In genomic region chr1:226110249-226111108, GRCh38 we compare ENCODE assay signal across 8 cellular contexts. TPM values are rescaled to one million over a fixed set of nuclear protein-coding genes. Genes with fewer than 3 reads are reported as not detected.
DNase-seq lines count a peak whose midpoint lies in the region; ATAC-seq and TF ChIP-seq lines count a peak whose summit lies in the region.

No MANE protein-coding gene starts in this region.

- TF ChIP-seq POLR2A in esophagus squamous epithelium (IDR thresholded peaks at IDR 0.05): no peak

- peak overlapping the region; percentile 95 to 97 (median 96) for H3K27ac ChIP-seq in esophagus squamous epithelium

- H3K9me3 ChIP-seq in BE2C (no peaks in the 10 kb centered on the region), NT2/D1 (ENCODE audit: insufficient read depth, low read length) (no peaks in the 10 kb centered on the region), esophagus squamous epithelium (no peaks in the 10 kb centered on the region)

- H3K4me3 ChIP-seq in BE2C (ENCODE audit: low read depth, low read length) (peak overlapping the region; percentile 76), NT2/D1 (ENCODE audit: insufficient read length, low read depth) (peak overlapping the region; percentile 55), esophagus squamous epithelium (peak overlapping the region; percentile 63 to 93 (median 74))

- H3K36me3 Mint-ChIP-seq in activated T-cell treated with anti-CD3 and anti-CD28 coated beads, Interleukin-2, amount 50 U/mL, for 4 hours (ENCODE audit: insufficient read depth): no peaks in the 10 kb centered on the region
- no peaks in the 10 kb centered on the region for H3K36me3 Mint-ChIP-seq in naive B cell
- no peaks in the 10 kb centered on the region for H3K36me3 Mint-ChIP-seq in stimulated activated naive CD8-positive, alpha-beta T cell treated with anti-CD3 and anti-CD28 coated beads, Interleukin-15, Interleukin-2, amounts not matched to agents 100 ng/mL and 50 ng/mL, for 24 hours (ENCODE audit: low read depth)

- H3K27ac Mint-ChIP-seq in naive B cell: peak overlapping the region; percentile 97 to 99 (median 98)
- H3K27ac Mint-ChIP-seq in stimulated activated naive CD8-positive, alpha-beta T cell treated with anti-CD3 and anti-CD28 coated beads, Interleukin-15, Interleukin-2, amounts not matched to agents 100 ng/mL and 50 ng/mL, for 24 hours: peak overlapping the region; percentile 55

- no peaks in the 10 kb centered on the region for H3K27me3 Mint-ChIP-seq in activated T-cell treated with anti-CD3 and anti-CD28 coated beads, Interleukin-2, amount 50 U/mL, for 4 hours (ENCODE audit: low read depth)
- no peaks in the 10 kb centered on the region for H3K27me3 Mint-ChIP-seq in naive B cell
- H3K27me3 Mint-ChIP-seq in stimulated activated naive CD8-positive, alpha-beta T cell treated with anti-CD3 and anti-CD28 coated beads, Interleukin-15, Interleukin-2, amounts not matched to agents 100 ng/mL and 50 ng/mL, for 24 hours: no peaks in the 10 kb centered on the region

- peak overlapping the region; percentile 81 for H3K9ac ChIP-seq in NT2/D1 (ENCODE audit: insufficient read length, low read depth)

- peaks cover 17% of the 10 kb centered on the region for H3K4me1 ChIP-seq in BE2C
- peaks cover 10% of the 10 kb centered on the region for H3K4me1 ChIP-seq in NT2/D1 (ENCODE audit: insufficient read depth, insufficient read length)
- H3K4me1 ChIP-seq in esophagus squamous epithelium: peaks cover 13 to 50% (median 22%) of the 10 kb centered on the region in 3 donors

- H3K4me3 Mint-ChIP-seq in activated T-cell treated with anti-CD3 and anti-CD28 coated beads, Interleukin-2, amount 50 U/mL, for 4 hours: peak overlapping the region; percentile 71
- peak overlapping the region; percentile 82 to 95 (median 90) for H3K4me3 Mint-ChIP-seq in naive B cell
- H3K4me3 Mint-ChIP-seq in stimulated activated naive CD8-positive, alpha-beta T cell treated with anti-CD3 and anti-CD28 coated beads, Interleukin-15, Interleukin-2, amounts not matched to agents 100 ng/mL and 50 ng/mL, for 24 hours: peak overlapping the region; percentile 67

- 0 to 2% methylated on average over 5 to 19 of the region's 73 CpGs for WGBS in esophagus squamous epithelium, 2 donors

- ATAC-seq in GM18870 (IDR thresholded peaks at IDR 0.05; ENCODE audit: unreplicated experiment): peak; percentile 42
- ATAC-seq in HG03095 (IDR thresholded peaks at IDR 0.05; ENCODE audit: unreplicated experiment): peak; percentile 74
- peak; percentile 69 to 76 for ATAC-seq in activated T-cell treated with anti-CD3 and anti-CD28 coated beads, Interleukin-2, amount 50 U/mL, for 4 hours
- ATAC-seq in naive B cell (ENCODE audit: low read depth in 2 of 2): peak; percentile 77 to 81

- H3K36me3 ChIP-seq in BE2C: no peaks in the 10 kb centered on the region
- H3K36me3 ChIP-seq in NT2/D1 (ENCODE audit: insufficient read depth, insufficient read length, low read length): no peaks in the 10 kb centered on the region
- no peaks in the 10 kb centered on the region for H3K36me3 ChIP-seq in esophagus squamous epithelium

- no peak for TF ChIP-seq CTCF in BE2C (IDR thresholded peaks at IDR 0.05; ENCODE audit: low read depth, low read length)
- TF ChIP-seq CTCF in esophagus squamous epithelium (IDR thresholded peaks at IDR 0.05): no peak

- H3K27me3 ChIP-seq in BE2C (no peaks in the 10 kb centered on the region), NT2/D1 (ENCODE audit: insufficient read depth, insufficient read length) (peaks cover 16% of the 10 kb centered on the region), esophagus squamous epithelium (no peaks in the 10 kb centered on the region)

- peak; percentile 78 for DNase-seq in BE2C
- DNase-seq in NT2/D1 (ENCODE audit: low read depth, low spot score): no peak
- DNase-seq in activated T-cell treated with anti-CD3 and anti-CD28 coated beads, Interleukin-2, amount 50 U/mL, for 4 hours: peak; percentile 43
- peak; percentile 40 for DNase-seq in esophagus squamous epithelium (lab: John Stamatoyannopoulos, UW)
- peak; percentile 95 for DNase-seq in naive B cell

- intact Hi-C loops in esophagus squamous epithelium (cut with DNase I): loop anchor here (5.0 kb wide), 1 partner anchor 113 kb away; the partner anchor contains the start of gene SDE2

- no peaks in the 10 kb centered on the region for H3K9me3 Mint-ChIP-seq in activated T-cell treated with anti-CD3 and anti-CD28 coated beads, Interleukin-2, amount 50 U/mL, for 4 hours
- H3K9me3 Mint-ChIP-seq in naive B cell: no peaks in the 10 kb centered on the region
- no peaks in the 10 kb centered on the region for H3K9me3 Mint-ChIP-seq in stimulated activated naive CD8-positive, alpha-beta T cell treated with anti-CD3 and anti-CD28 coated beads, Interleukin-15, Interleukin-2, amounts not matched to agents 100 ng/mL and 50 ng/mL, for 24 hours

- H3K4me1 Mint-ChIP-seq in activated T-cell treated with anti-CD3 and anti-CD28 coated beads, Interleukin-2, amount 50 U/mL, for 4 hours (ENCODE audit: low read depth): peaks cover 17% of the 10 kb centered on the region
- peaks cover 38 to 49% (median 44%) of the 10 kb centered on the region in 3 donors for H3K4me1 Mint-ChIP-seq in naive B cell
- H3K4me1 Mint-ChIP-seq in stimulated activated naive CD8-positive, alpha-beta T cell treated with anti-CD3 and anti-CD28 coated beads, Interleukin-15, Interleukin-2, amounts not matched to agents 100 ng/mL and 50 ng/mL, for 24 hours (ENCODE audit: low read depth): peaks cover 26% of the 10 kb centered on the region

RNA-seq across cellular contexts. Expression of gene H3-3A, which starts 48.0 kb away (rescaled TPM):
- polyA plus RNA-seq in BE2C (2012; ENCODE audit: insufficient read depth, insufficient read length, low read depth): 794 TPM
- total RNA-seq in activated T-cell treated with anti-CD3 and anti-CD28 coated beads, Interleukin-2, amount 50 U/mL, for 4 hours: 100 to 1,000 TPM; 328 to 367 (median 332) TPM
- 100 to 1,000 TPM; 358 to 544 (median 443) TPM for total RNA-seq in esophagus squamous epithelium
- 1,000 to 10,000 TPM; 1,065 to 1,461 (median 1,242) TPM for polyA plus RNA-seq in naive B cell (ENCODE audit: low read depth in 6 of 6)
